1 cellular context compared by ENCODE assay signal in the genomic region with DNA sequence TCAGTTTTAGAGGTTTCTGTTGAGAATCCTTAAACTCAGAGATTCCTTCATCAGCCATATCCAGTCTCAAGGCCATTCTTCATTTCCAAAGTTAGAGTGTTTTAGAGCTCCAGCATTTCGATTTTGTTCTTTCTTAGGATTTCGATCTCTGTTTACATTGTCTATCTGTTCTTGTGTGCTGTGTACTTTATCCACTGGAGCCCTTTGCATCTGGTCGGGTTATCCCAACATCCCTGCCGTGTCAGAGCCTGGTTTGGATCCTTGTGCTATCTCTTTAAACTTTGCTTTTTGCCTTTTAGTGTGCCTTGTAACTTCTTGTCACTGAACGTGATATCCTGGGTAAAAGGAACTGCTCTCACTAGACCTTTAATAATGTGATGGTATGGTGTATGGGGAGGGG.
TF ChIP-seq lines count a peak whose summit lies in the region.
"Not testable (repeated sequence)": the region's sequence is repeated elsewhere in the genome, so short reads cannot be mapped to it uniquely, and the experiment has no call there.

No MANE protein-coding gene starts in this region.

TF ChIP-seq in HepG2, 621 proteins besides CTCF, POLR2A, EP300 and RAD21:
- 0 out of 2 replicates have a peak, but pooled peaks have one; percentile 10 for TF ChIP-seq SAP130 (CRISPR knock-in tag; IDR thresholded peaks at IDR 0.05; ENCODE audit: low read depth)
- TF ChIP-seq SATB2 (CRISPR knock-in tag; IDR thresholded peaks at IDR 0.05): 0 out of 2 replicates have a peak, but pooled peaks have one; percentile 14
- TF ChIP-seq, protein P1, sequence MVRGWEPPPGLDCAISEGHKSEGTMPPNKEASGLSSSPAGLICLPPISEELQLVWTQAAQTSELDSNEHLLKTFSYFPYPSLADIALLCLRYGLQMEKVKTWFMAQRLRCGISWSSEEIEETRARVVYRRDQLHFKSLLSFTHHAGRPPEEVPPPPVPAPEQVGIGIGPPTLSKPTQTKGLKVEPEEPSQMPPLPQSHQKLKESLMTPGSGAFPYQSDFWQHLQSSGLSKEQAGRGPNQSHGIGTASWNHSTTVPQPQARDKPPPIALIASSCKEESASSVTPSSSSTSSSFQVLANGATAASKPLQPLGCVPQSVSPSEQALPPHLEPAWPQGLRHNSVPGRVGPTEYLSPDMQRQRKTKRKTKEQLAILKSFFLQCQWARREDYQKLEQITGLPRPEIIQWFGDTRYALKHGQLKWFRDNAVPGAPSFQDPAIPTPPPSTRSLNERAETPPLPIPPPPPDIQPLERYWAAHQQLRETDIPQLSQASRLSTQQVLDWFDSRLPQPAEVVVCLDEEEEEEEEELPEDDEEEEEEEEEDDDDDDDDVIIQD (CRISPR knock-in tag; IDR thresholded peaks at IDR 0.05; ENCODE audit: low read depth): 0 out of 2 replicates have a peak, but pooled peaks have one; percentile 37
- not testable (repeated sequence) for TF ChIP-seq FOXA1 (IDR thresholded peaks at IDR 0.05)
- TF ChIP-seq FOXA1 (CRISPR knock-in tag; IDR thresholded peaks at IDR 0.05): peak; percentile 42; the same call in 1 of the 2 replicates
- TF ChIP-seq ARID5B (CRISPR knock-in tag; IDR thresholded peaks at IDR 0.05): 0 out of 2 replicates have a peak, but pooled peaks have one; percentile 16
- TF ChIP-seq REL (CRISPR knock-in tag; conservative IDR thresholded peaks at IDR 0.05): 0 out of 2 replicates have a peak, but pooled peaks have one; percentile 37
- TF ChIP-seq FOXA3 (CRISPR knock-in tag; IDR thresholded peaks at IDR 0.05): peak; percentile 49
TF ChIP-seq in HepG2: peak in this region for 7; not testable (repeated sequence) for 614.
